Comparison of ENCODE assay signal across 8 cellular contexts in genomic region chr7:5594616-5595544, GRCh38. TPM values are rescaled to one million over a fixed set of nuclear protein-coding genes. Genes with fewer than 3 reads are reported as not detected.
A peak's percentile ranks its signal among the peaks of the same experiment; 100 is the strongest.
DNase-seq lines count a peak whose midpoint lies in the region; ATAC-seq and TF ChIP-seq lines count a peak whose summit lies in the region.

No MANE protein-coding gene starts in this region.

- no peaks in the 10 kb centered on the region for H3K9me3 ChIP-seq in SK-N-SH

- peaks cover 4 to 24% of the 10 kb centered on the region in 2 experiments for H3K36me3 ChIP-seq in SK-N-SH (replicated peaks in 1 of 2; ENCODE audit: control insufficient read depth in 1 of 2, insufficient read depth in 2 of 2, low read length in 1 of 2)

- peaks cover 75% of the 10 kb centered on the region for H3K79me2 ChIP-seq in SK-N-SH (ENCODE audit: insufficient read depth)

- H3K27me3 Mint-ChIP-seq in nephron (ENCODE audit: low read depth) = peaks cover 8% of the 10 kb centered on the region

- WGBS in SK-N-SH (ENCODE audit: low lambda C conversion rate) = 2% methylated on average over 24 of the region's 54 CpGs

- peak overlapping the region; percentile 98 to 99 (median 98) for H3K4me3 Mint-ChIP-seq in nephron

- peak overlapping the region; percentile 96 to 99 (median 99) for H3K27ac Mint-ChIP-seq in nephron

- POLR2A ChIA-PET in SK-N-SH (lab: Yijun Ruan, JAX) = interaction anchor here (0.6 to 1.8 kb wide), 5 partner anchors 19 to 73 kb away, joined by 3 to 10 read pairs (median 3); no protein-coding TSS in a partner anchor

- H3K9me2 ChIP-seq in SK-N-SH = no peaks in the 10 kb centered on the region

- peaks cover 10% of the 10 kb centered on the region for H3K36me3 Mint-ChIP-seq in nephron (ENCODE audit: low read depth)

- H3K27me3 ChIP-seq in SK-N-SH (ENCODE audit: insufficient read depth) = no peaks in the 10 kb centered on the region

- TF ChIP-seq EP300 in SK-N-SH (IDR thresholded peaks at IDR 0.05; ENCODE audit: borderline replicate concordance in 1 of 2, low read depth in 1 of 2, low read length in 1 of 2) = no peak

- TF ChIP-seq CTCF in SK-N-SH (IDR thresholded peaks at IDR 0.05) = no peak
- TF ChIP-seq CTCF in epithelial cell of esophagus (IDR thresholded peaks at IDR 0.05; ENCODE audit: insufficient read depth, low read depth, low read length, missing control alignments) = peak; percentile 2
- TF ChIP-seq CTCF in nephron (IDR thresholded peaks at IDR 0.05; ENCODE audit: unreplicated experiment in 3 of 3) = no peak

- H3K4me1 ChIP-seq in SK-N-SH (ENCODE audit: control insufficient read depth in 1 of 2, insufficient read depth in 2 of 2, low read depth in 1 of 2, low read length in 1 of 2) = peaks cover 36 to 48% of the 10 kb centered on the region in 2 experiments; a peak in 3 of 4 replicates

- DNase-seq in AML-193 (lab: John Stamatoyannopoulos, UW) (peak; percentile 23 to 34), SK-N-SH (peak; percentile 65), epithelial cell of esophagus (ENCODE audit: low read depth) (peak; percentile 52), DMS153 (lab: John Stamatoyannopoulos, UW) (no peak)

- no peaks in the 10 kb centered on the region for H3K9me3 Mint-ChIP-seq in nephron

- H3K4me2 ChIP-seq in SK-N-SH = peak overlapping the region; percentile 97

- H3K27ac ChIP-seq in SK-N-SH (ENCODE audit: low read depth in 2 of 2, low read length in 1 of 2) = peak overlapping the region; percentile 88 to 92

- H2AFZ ChIP-seq in SK-N-SH (ENCODE audit: low read depth) = no peak overlapping the region

- CTCF ChIA-PET in SK-N-SH (lab: Yijun Ruan, JAX) = interaction anchor here (0.9 to 2.2 kb wide), 13 partner anchors 12 to 109 kb away, joined by 3 to 12 read pairs (median 4); no protein-coding TSS in a partner anchor

- no peak for TF ChIP-seq RAD21 in SK-N-SH (IDR thresholded peaks at IDR 0.05; ENCODE audit: low read length)

- H3K4me3 ChIP-seq in SK-N-SH (ENCODE audit: low read depth in 2 of 2, low read length in 1 of 2) = peak overlapping the region; percentile 63 to 99
- peak overlapping the region; percentile 75 for H3K4me3 ChIP-seq in epithelial cell of esophagus (ENCODE audit: low read length)

- peaks cover 36% of the 10 kb centered on the region for H3K4me1 Mint-ChIP-seq in nephron

- H3K9ac ChIP-seq in SK-N-SH = peak overlapping the region; percentile 94

- H4K20me1 ChIP-seq in SK-N-SH (ENCODE audit: insufficient read depth) = peaks cover 32% of the 10 kb centered on the region

- peak; percentile 2 for TF ChIP-seq POLR2A in GM19193 (IDR thresholded peaks at IDR 0.05; ENCODE audit: extremely low read depth, insufficient read depth, insufficient read length)

- H3F3A ChIP-seq in SK-N-SH (replicated peaks; ENCODE audit: insufficient read depth) = peaks cover 46% of the 10 kb centered on the region

- no peak for ATAC-seq in HG03442 (IDR thresholded peaks at IDR 0.05; ENCODE audit: unreplicated experiment)
- ATAC-seq in HG03025 (IDR thresholded peaks at IDR 0.05; ENCODE audit: low FRiP score, unreplicated experiment) = no peak

TF ChIP-seq in SK-N-SH, 30 proteins besides CTCF, POLR2A, EP300 and RAD21 (continues in another document):
- peak; percentile 12; the same call in 1 of the 2 replicates for TF ChIP-seq FOSL2 (IDR thresholded peaks at IDR 0.05; ENCODE audit: borderline replicate concordance, low read depth)
- TF ChIP-seq REST (IDR thresholded peaks at IDR 0.05; ENCODE audit: low read depth, low read length) = 0 out of 2 replicates have a peak, but pooled peaks have one; percentile 5
- peak; percentile 21 for TF ChIP-seq NFIC (IDR thresholded peaks at IDR 0.05; ENCODE audit: borderline replicate concordance)
- no peak for TF ChIP-seq CHD2 (IDR thresholded peaks at IDR 0.05; ENCODE audit: low read length, partially characterized antibody)
- no peak for TF ChIP-seq PBX3 (IDR thresholded peaks at IDR 0.05)
- TF ChIP-seq IRF3 (IDR thresholded peaks at IDR 0.05; ENCODE audit: low read depth, low read length) = no peak
- TF ChIP-seq JUND (IDR thresholded peaks at IDR 0.05) = no peak
- no peak for TF ChIP-seq FOXM1 (IDR thresholded peaks at IDR 0.05; ENCODE audit: low read depth)
- TF ChIP-seq EZH2phosphoT487 (IDR thresholded peaks at IDR 0.05; ENCODE audit: borderline replicate concordance, low read depth) = no peak
- peak; percentile 31; the same call in 1 of the 2 replicates for TF ChIP-seq FOXJ3 (CRISPR knock-in tag; IDR thresholded peaks at IDR 0.05)
- no peak for TF ChIP-seq USF2 (IDR thresholded peaks at IDR 0.05; ENCODE audit: borderline replicate concordance, low read depth, low read length)
- TF ChIP-seq ELF1 (IDR thresholded peaks at IDR 0.05) = no peak
- TF ChIP-seq SMC3 (IDR thresholded peaks at IDR 0.05; ENCODE audit: low read depth, low read length) = no peak
- peak; percentile 44; the same call in 1 of the 2 replicates for TF ChIP-seq TAF1 (IDR thresholded peaks at IDR 0.05; ENCODE audit: borderline replicate concordance, low read depth, low read length)
- no peak for TF ChIP-seq USF1 (IDR thresholded peaks at IDR 0.05; ENCODE audit: borderline replicate concordance, low read depth)
- TF ChIP-seq MXI1 (IDR thresholded peaks at IDR 0.05; ENCODE audit: low read depth, low read length) = 0 out of 2 replicates have a peak, but pooled peaks have one; percentile 22
- TF ChIP-seq YY1 (IDR thresholded peaks at IDR 0.05; ENCODE audit: low read depth) = peak; percentile 58; the same call in 1 of the 2 replicates
- TF ChIP-seq MAX (IDR thresholded peaks at IDR 0.05; ENCODE audit: low read depth) = peak; percentile 76; the same call in 1 of the 2 replicates
- no peak for TF ChIP-seq TEAD4 (IDR thresholded peaks at IDR 0.05; ENCODE audit: borderline replicate concordance, insufficient read depth)
- no peak for TF ChIP-seq GATA2 (CRISPR knock-in tag; IDR thresholded peaks at IDR 0.05)

RNA-seq across cellular contexts. Expression of gene FSCN1, which starts 2.3 kb away (rescaled TPM):
- polyA plus RNA-seq in SK-N-SH (2012; rRNA removed) = 222 and 287 TPM in 2 replicates
- 108 and 201 TPM in 2 replicates for polyA plus RNA-seq in SK-N-SH (2012; cell fraction: cytosol; rRNA removed)
- 255 and 304 TPM in 2 replicates for polyA plus RNA-seq in SK-N-SH (2012; cell fraction: nucleus; rRNA removed)
